In the genomic region with DNA sequence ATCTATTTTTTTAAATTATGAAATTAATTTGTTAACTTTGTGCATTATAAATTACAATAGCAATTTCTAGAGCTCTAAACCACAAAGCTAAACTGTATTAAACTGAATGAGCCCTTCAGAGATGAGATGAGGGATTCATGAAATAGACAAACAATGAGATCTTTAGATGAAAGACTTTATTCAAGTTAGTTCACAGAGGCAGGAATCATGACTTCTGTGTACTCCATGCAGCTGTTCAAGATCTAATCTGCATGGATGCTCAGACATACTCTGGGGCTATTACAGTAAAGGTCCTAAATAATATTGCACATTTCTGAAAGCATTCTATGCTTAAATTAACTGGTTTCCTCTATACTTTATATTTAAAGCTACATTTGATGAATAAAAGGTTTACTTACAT, we compare ENCODE assay signal across 19 cellular contexts.
"Had no signal": no experiment of that assay in that cellular context is flagged by ENCODE, and none has a peak within 500 bp of the region (broad histone marks: within the 10 kb centered on the region; RNA-seq: fewer than 3 reads in every experiment).

No MANE protein-coding gene starts in this region.

- H3K4me1 Mint-ChIP-seq: activated CD4-positive, alpha-beta memory T cell treated with anti-CD3 and anti-CD28 coated beads, Interleukin-2, amount 10 ng/mL, durations not matched to agents 7 days and 5 days; natural killer cell had no signal

- ATAC-seq: activated CD4-positive, alpha-beta T cell treated with anti-CD3 and anti-CD28 coated beads for 36 hours; gastrocnemius medialis; natural killer cell; T-helper 17 cell had no signal

- H3K4me3 ChIP-seq: coronary artery, gastrocnemius medialis, right atrium auricular region, suprapubic skin had no signal

- H3K4me1 ChIP-seq: gastrocnemius medialis, suprapubic skin had no signal

- H3K4me3 Mint-ChIP-seq: activated CD4-positive, alpha-beta memory T cell treated with anti-CD3 and anti-CD28 coated beads, Interleukin-2, amount 10 ng/mL, durations not matched to agents 7 days and 5 days; activated CD4-positive, alpha-beta T cell treated with anti-CD3 and anti-CD28 coated beads for 36 hours; activated naive CD4-positive, alpha-beta T cell treated with anti-CD3 and anti-CD28 coated beads, Interleukin-2, amount 50 U/mL, for 24 hours; activated T-cell treated with anti-CD3 and anti-CD28 coated beads, Interleukin-2, amount 50 U/mL, for 24 hours; central memory CD8-positive, alpha-beta T cell; natural killer cell; T-helper 17 cell; type B pancreatic cell had no signal

- H3K27ac ChIP-seq: coronary artery, epithelial cell of prostate, gastrocnemius medialis, right atrium auricular region, suprapubic skin had no signal

- H3K27ac Mint-ChIP-seq: activated CD4-positive, alpha-beta memory T cell treated with anti-CD3 and anti-CD28 coated beads, Interleukin-2, amount 10 ng/mL, durations not matched to agents 7 days and 5 days; activated CD4-positive, alpha-beta T cell treated with anti-CD3 and anti-CD28 coated beads for 36 hours; activated naive CD4-positive, alpha-beta T cell treated with anti-CD3 and anti-CD28 coated beads, Interleukin-2, amount 50 U/mL, for 24 hours; activated T-cell treated with anti-CD3 and anti-CD28 coated beads, Interleukin-2, amount 50 U/mL, for 24 hours; natural killer cell; T-helper 17 cell; type B pancreatic cell had no signal

- H3K36me3 ChIP-seq: gastrocnemius medialis, right atrium auricular region, suprapubic skin had no signal

- H3K27me3 ChIP-seq: gastrocnemius medialis, right atrium auricular region, suprapubic skin had no signal

- DNase-seq: activated CD4-positive, alpha-beta memory T cell treated with anti-CD3 and anti-CD28 coated beads, Interleukin-2, amount 10 ng/mL, durations not matched to agents 7 days and 5 days; activated CD4-positive, alpha-beta T cell treated with anti-CD3 and anti-CD28 coated beads for 36 hours; activated effector memory CD4-positive, alpha-beta T cell treated with anti-CD3 and anti-CD28 coated beads, Interleukin-2, amount 50 U/mL, for 16 hours; activated T-cell treated with anti-CD3 and anti-CD28 coated beads, Interleukin-2, amount 50 U/mL, for 24 hours; effector memory CD4-positive, alpha-beta T cell; gastrocnemius medialis; mammary epithelial cell; natural killer cell; stimulated activated CD4-positive, alpha-beta T cell treated with anti-CD3 and anti-CD28 coated beads, Interleukin-4, amount 100 ng/mL, for 4 hours; stimulated activated CD8-positive, alpha-beta memory T cell treated with anti-CD3 and anti-CD28 coated beads, Interleukin-4, amount 100 ng/mL, for 48 hours; stimulated activated naive CD4-positive, alpha-beta T cell treated with Interleukin-2 at 50 U/mL for 16 hours; T-helper 17 cell had no signal

- H3K27me3 Mint-ChIP-seq: activated CD4-positive, alpha-beta memory T cell treated with anti-CD3 and anti-CD28 coated beads, Interleukin-2, amount 10 ng/mL, durations not matched to agents 7 days and 5 days; activated CD4-positive, alpha-beta T cell treated with anti-CD3 and anti-CD28 coated beads for 36 hours; activated naive CD4-positive, alpha-beta T cell treated with anti-CD3 and anti-CD28 coated beads, Interleukin-2, amount 50 U/mL, for 24 hours; activated T-cell treated with anti-CD3 and anti-CD28 coated beads, Interleukin-2, amount 50 U/mL, for 24 hours; central memory CD8-positive, alpha-beta T cell; T-helper 17 cell; type B pancreatic cell had no signal

- H3K9me3 Mint-ChIP-seq: type B pancreatic cell had no signal

- H3K9me3 ChIP-seq: suprapubic skin had no signal
